Comparison of ENCODE assay signal across 31 cellular contexts in the genomic region with DNA sequence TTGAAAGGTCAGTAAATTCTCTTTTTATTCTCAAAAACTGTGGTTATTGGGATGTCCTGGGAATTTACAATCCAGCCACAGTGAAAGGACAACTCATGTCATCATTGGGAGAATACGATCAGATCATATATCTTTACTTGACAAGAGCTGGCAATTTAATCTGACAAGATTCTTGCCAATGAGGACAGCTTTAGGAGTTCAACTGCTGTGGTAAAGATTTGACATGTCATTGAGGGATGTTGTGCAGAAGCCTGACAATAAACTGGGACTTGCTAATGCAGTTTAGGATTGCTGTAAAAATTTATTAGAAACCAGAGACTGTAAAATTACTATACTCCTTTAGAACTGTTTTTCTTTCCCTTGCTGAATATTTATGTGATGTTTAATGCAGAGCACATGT.
"Had no signal": no experiment of that assay in that cellular context is flagged by ENCODE, and none has a peak within 500 bp of the region (broad histone marks: within the 10 kb centered on the region; RNA-seq: fewer than 3 reads in every experiment).

No MANE protein-coding gene starts in this region.

- H3K27me3 Mint-ChIP-seq: activated B cell treated with CpG ODN at 0.5 μM for 24 hours; activated CD8-positive, alpha-beta T cell treated with anti-CD3 and anti-CD28 coated beads for 36 hours; activated naive CD8-positive, alpha-beta T cell; activated T-helper 17 cell treated with anti-CD3 and anti-CD28 coated beads, Interleukin-2, amount 50 U/mL, for 72 hours; central memory CD8-positive, alpha-beta T cell; effector memory CD8-positive, alpha-beta T cell had no signal

- H3K27ac ChIP-seq: brain microvascular endothelial cell, esophagus squamous epithelium, gastroesophageal sphincter, heart right ventricle, hepatocyte, WERI-Rb-1 had no signal

- H3K4me3 ChIP-seq: esophagus squamous epithelium, gastroesophageal sphincter, heart right ventricle, hepatocyte had no signal

- H3K9me3 Mint-ChIP-seq: activated B cell treated with CpG ODN at 0.5 μM for 24 hours; activated CD8-positive, alpha-beta T cell treated with anti-CD3 and anti-CD28 coated beads for 36 hours; T-helper 2 cell treated with Interferon-gamma antibody and Interleukin-4, amounts not matched to agents 5 μg/mL and 100 μg/mL, for 36 hours had no signal

- H3K27ac Mint-ChIP-seq: activated B cell treated with CpG ODN at 0.5 μM for 24 hours; activated CD8-positive, alpha-beta T cell treated with anti-CD3 and anti-CD28 coated beads for 36 hours; activated naive CD8-positive, alpha-beta T cell; activated T-helper 17 cell treated with anti-CD3 and anti-CD28 coated beads, Interleukin-2, amount 50 U/mL, for 72 hours; effector memory CD8-positive, alpha-beta T cell; T-helper 2 cell treated with Interferon-gamma antibody and Interleukin-4, amounts not matched to agents 5 μg/mL and 100 μg/mL, for 36 hours had no signal

- H3K4me1 ChIP-seq: esophagus squamous epithelium, gastroesophageal sphincter, heart right ventricle had no signal

- H3K79me2 ChIP-seq: hepatocyte had no signal

- H2AFZ ChIP-seq: hepatocyte had no signal

- H3K36me3 Mint-ChIP-seq: activated naive CD8-positive, alpha-beta T cell had no signal

- H3K4me2 ChIP-seq: hepatocyte had no signal

- H3K4me1 Mint-ChIP-seq: activated B cell treated with CpG ODN at 0.5 μM for 24 hours; activated T-helper 17 cell treated with anti-CD3 and anti-CD28 coated beads, Interleukin-2, amount 50 U/mL, for 72 hours; central memory CD8-positive, alpha-beta T cell had no signal

- ATAC-seq: activated CD4-positive, CD25-positive, alpha-beta regulatory T cell treated with anti-CD3 and anti-CD28 coated beads, Interleukin-2, amount 50 U/mL, for 24 hours; activated CD8-positive, alpha-beta T cell treated with anti-CD3 and anti-CD28 coated beads for 36 hours; activated T-cell treated with anti-CD3 and anti-CD28 coated beads, Interleukin-2, amount 50 U/mL, for 4 hours; activated T-helper 17 cell treated with anti-CD3 and anti-CD28 coated beads, Interleukin-2, amount 50 U/mL, for 72 hours; effector memory CD8-positive, alpha-beta T cell; gastroesophageal sphincter; heart right ventricle had no signal

- H3K36me3 ChIP-seq: brain microvascular endothelial cell, esophagus squamous epithelium, gastroesophageal sphincter, heart right ventricle, WERI-Rb-1 had no signal

- H3K4me3 Mint-ChIP-seq: activated B cell treated with CpG ODN at 0.5 μM for 24 hours; activated CD8-positive, alpha-beta T cell treated with anti-CD3 and anti-CD28 coated beads for 36 hours; activated naive CD8-positive, alpha-beta T cell; activated T-cell treated with anti-CD3 and anti-CD28 coated beads, Interleukin-2, amount 50 U/mL, for 4 hours; activated T-helper 17 cell treated with anti-CD3 and anti-CD28 coated beads, Interleukin-2, amount 50 U/mL, for 72 hours; central memory CD8-positive, alpha-beta T cell; effector memory CD8-positive, alpha-beta T cell; T-helper 2 cell treated with Interferon-gamma antibody and Interleukin-4, amounts not matched to agents 5 μg/mL and 100 μg/mL, for 36 hours had no signal

- H3K27me3 ChIP-seq: brain microvascular endothelial cell, esophagus squamous epithelium, gastroesophageal sphincter, heart right ventricle, hepatocyte had no signal

- DNase-seq: activated B cell treated with CpG ODN at 0.5 μM for 24 hours; activated CD4-positive, alpha-beta T cell treated with anti-CD3 and anti-CD28 coated beads for 48 hours; activated CD4-positive, alpha-beta T cell treated with anti-CD3 and anti-CD28 coated beads, Interleukin-2, amount 50 U/mL, for 1 hour; activated CD4-positive, alpha-beta T cell treated with anti-CD3 and anti-CD28 coated beads, Interleukin-2, amount 50 U/mL, for 48 hours; activated CD8-positive, alpha-beta memory T cell treated with anti-CD3 and anti-CD28 coated beads for 24 hours; activated CD8-positive, alpha-beta T cell treated with anti-CD3 and anti-CD28 coated beads for 36 hours; activated effector memory CD4-positive, alpha-beta T cell treated with Interleukin-2 at 50 U/mL for 16 hours; activated gamma-delta T cell treated with Interleukin-2 at 50 U/mL for 16 hours; activated naive CD4-positive, alpha-beta T cell treated with anti-CD3 and anti-CD28 coated beads, Interleukin-2, amount 50 U/mL, for 16 hours; activated naive CD4-positive, alpha-beta T cell treated with Interleukin-2 at 50 U/mL for 16 hours; activated T-cell treated with anti-CD3 and anti-CD28 coated beads, Interleukin-2, amount 50 U/mL, for 4 hours; amniotic stem cell; anterior cingulate cortex; brain microvascular endothelial cell; cortex of kidney; dermis blood vessel endothelial cell; effector CD4-positive, alpha-beta T cell; effector memory CD8-positive, alpha-beta T cell; erythroblast; esophagus squamous epithelium; foreskin melanocyte; heart right ventricle; T1000; WERI-Rb-1 had no signal

- H3K9me3 ChIP-seq: esophagus squamous epithelium, gastroesophageal sphincter, heart right ventricle had no signal
